Comparison of ENCODE assay signal across 24 cellular contexts in the genomic region with DNA sequence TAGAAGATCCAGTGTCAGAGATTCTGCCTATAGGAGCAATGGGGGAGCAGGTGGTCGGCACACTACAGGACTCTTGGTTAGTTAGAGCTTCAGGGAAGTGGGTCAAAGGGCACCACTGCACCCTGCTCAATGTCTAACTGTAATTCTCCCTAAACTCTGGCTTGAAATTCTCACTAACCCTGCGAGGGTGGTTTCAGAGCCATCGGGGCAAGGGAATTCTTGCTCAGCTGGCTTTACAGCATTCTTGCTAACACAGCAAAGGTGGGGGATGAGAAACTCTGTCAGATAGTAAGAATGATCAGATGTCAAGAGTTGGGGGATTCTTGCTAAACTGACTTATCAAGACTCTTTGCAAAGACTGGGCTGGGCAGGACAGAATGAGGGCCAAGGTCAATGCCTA.
"Had no signal": no experiment of that assay in that cellular context is flagged by ENCODE, and none has a peak within 500 bp of the region (broad histone marks: within the 10 kb centered on the region; RNA-seq: fewer than 3 reads in every experiment).

No MANE protein-coding gene starts in this region.

- H3K9ac ChIP-seq: neural progenitor cell, parathyroid adenoma had no signal

- H3K4me3 ChIP-seq: neural progenitor cell, ovary, psoas muscle, right lobe of liver, sigmoid colon, stomach, thoracic aorta, thyroid gland, tibial nerve, upper lobe of left lung, vagina had no signal

- H3K4me2 ChIP-seq: neural progenitor cell had no signal

- H3K36me3 ChIP-seq: neural progenitor cell, ovary, right lobe of liver, sigmoid colon, stomach, thoracic aorta, thyroid gland, tibial nerve, upper lobe of left lung, vagina had no signal

- H3K27ac ChIP-seq: neural progenitor cell, ovary, parathyroid adenoma, psoas muscle, right lobe of liver, sigmoid colon, stomach, thoracic aorta, thyroid gland, upper lobe of left lung, vagina had no signal

- DNase-seq: natural killer cell; occipital lobe; ovary; posterior cingulate gyrus; psoas muscle; right cardiac atrium; right lobe of liver; sigmoid colon; small intestine; stimulated activated CD4-positive, alpha-beta T cell treated with anti-CD3 and anti-CD28 coated beads, Interleukin-15, amount 100 ng/mL, for 24 hours; stimulated activated CD4-positive, alpha-beta T cell treated with anti-CD3 and anti-CD28 coated beads, Interleukin-2, amount 100 ng/mL, for 24 hours; stimulated activated CD4-positive, alpha-beta T cell treated with anti-CD3 and anti-CD28 coated beads, Interleukin-2, amount 100 ng/mL, for 48 hours; stimulated activated CD4-positive, alpha-beta T cell treated with anti-CD3 and anti-CD28 coated beads, Interleukin-4, amount 100 ng/mL, for 24 hours; stimulated activated naive B cell treated with anti-CD40 and anti-IgM and Interleukin-4, amounts not matched to agents 10 μg/mL and 1 μg/mL and 100 μg/mL, for 72 hours; stimulated activated naive CD4-positive, alpha-beta T cell treated with Interleukin-2 at 50 U/mL for 16 hours; stomach; thyroid gland; upper lobe of left lung had no signal

- H3K79me2 ChIP-seq: parathyroid adenoma had no signal

- H3K27me3 ChIP-seq: ovary, right lobe of liver, sigmoid colon, stomach, thyroid gland, tibial nerve, upper lobe of left lung, vagina had no signal

- ATAC-seq: natural killer cell; psoas muscle; right cardiac atrium; right lobe of liver; stimulated activated effector memory CD8-positive, alpha-beta T cell treated with anti-CD3 and anti-CD28 coated beads, Interleukin-12 subunit alpha, Interleukin-12 subunit beta, amount 100 ng/mL, for 72 hours; stimulated activated naive B cell treated with anti-CD40 and anti-IgM and Interleukin-4, amounts not matched to agents 10 μg/mL and 1 μg/mL and 100 μg/mL, for 72 hours had no signal

- H2AFZ ChIP-seq: neural progenitor cell, parathyroid adenoma had no signal

- H3K9me3 ChIP-seq: ovary, right lobe of liver, thoracic aorta, thyroid gland, vagina had no signal

- H3K4me1 ChIP-seq: neural progenitor cell, parathyroid adenoma, psoas muscle, right lobe of liver, sigmoid colon, thyroid gland, vagina had no signal
